ENCODE assay signal across 24 cellular contexts in the genomic region with DNA sequence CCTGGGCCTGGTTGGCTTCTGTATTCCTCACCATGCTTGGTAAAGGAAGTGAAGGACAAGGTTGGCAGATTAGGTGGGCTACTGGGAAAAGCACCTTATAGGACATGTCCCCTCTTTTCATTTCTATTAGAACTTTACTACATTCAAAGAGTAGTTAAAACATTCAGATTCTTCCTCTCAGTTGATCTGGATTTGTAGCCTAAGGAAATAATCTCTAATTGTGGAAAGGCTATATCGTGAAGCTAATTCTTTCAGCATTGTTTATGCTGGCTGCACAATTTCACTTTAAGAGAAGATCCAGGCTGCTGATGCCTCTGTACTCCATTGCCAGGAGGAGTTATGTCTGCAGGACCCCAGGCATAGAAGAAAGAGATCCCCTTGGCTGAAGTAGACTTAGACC. TPM values are rescaled to one million over a fixed set of nuclear protein-coding genes. Genes with fewer than 3 reads are reported as not detected.
DNase-seq lines count a peak whose midpoint lies in the region; ATAC-seq, FAIRE-seq and TF ChIP-seq lines count a peak whose summit lies in the region.
"Had no signal": no experiment of that assay in that cellular context is flagged by ENCODE, and none has a peak within 500 bp of the region (broad histone marks: within the 10 kb centered on the region; RNA-seq: fewer than 3 reads in every experiment).

No MANE protein-coding gene starts in this region.

- H3K4me3 ChIP-seq in K562 (no peak overlapping the region), neural cell (ENCODE audit: low read length) (no peak overlapping the region)
- H3K4me3 ChIP-seq: BLaER1 had no signal

- TF ChIP-seq EP300 in K562 (IDR thresholded peaks at IDR 0.05; ENCODE audit: low read length): no peak
- TF ChIP-seq EP300 in neural cell (conservative IDR thresholded peaks at IDR 0.05; ENCODE audit: poor library complexity, severe bottlenecking): no peak

- no peaks in the 10 kb centered on the region for H3K9me1 ChIP-seq in K562 (ENCODE audit: control insufficient read depth, insufficient read depth, low read length)

- H3K36me3 ChIP-seq in K562 (ENCODE audit: control insufficient read depth, insufficient read depth, low read length): no peaks in the 10 kb centered on the region
- no peaks in the 10 kb centered on the region for H3K36me3 ChIP-seq in neural cell (ENCODE audit: insufficient read depth, low read length)
- H3K36me3 ChIP-seq: BE2C, BLaER1 had no signal

- TF ChIP-seq POLR2A in K562 (conservative IDR thresholded peaks at IDR 0.05): no peak

- BruUV-seq in K562 (replicated peaks; lab: Mats Ljungman, UMichigan): no TSS peak

- no peaks in the 10 kb centered on the region for H3K9me3 ChIP-seq in K562 (replicated peaks; ENCODE audit: control insufficient read depth, insufficient read depth, low read depth, low read length)
- no peaks in the 10 kb centered on the region for H3K9me3 ChIP-seq in neural cell (ENCODE audit: low read length)
- H3K9me3 ChIP-seq: BE2C, BLaER1 had no signal

- 13% methylated on average over 1 of the region's 1 CpG for WGBS in K562 (ENCODE audit: insufficient coverage, low coverage, missing lambda C conversion rate)

- no peak for TF ChIP-seq RAD21 in K562 (CRISPR knock-in tag; conservative IDR thresholded peaks at IDR 0.05 in 1 of 2, IDR thresholded peaks at IDR 0.05 in 1 of 2)
- TF ChIP-seq RAD21 in neural cell (conservative IDR thresholded peaks at IDR 0.05): no peak

- no peak overlapping the region for H3K27ac ChIP-seq in K562 (ENCODE audit: extremely low read depth, low read depth, low read length)
- peak overlapping the region; percentile 83 for H3K27ac ChIP-seq in neural cell (ENCODE audit: low read length)
- H3K27ac ChIP-seq: BLaER1 had no signal

- H3K9me2 ChIP-seq in neural cell (ENCODE audit: insufficient read depth, low read length): no peaks in the 10 kb centered on the region

- ATAC-seq in K562 (no peak), HG02973 (IDR thresholded peaks at IDR 0.05; ENCODE audit: unreplicated experiment) (no peak)

- intact Hi-C loops in K562 (cut with micrococcal nuclease): no loop called here

- H3F3A ChIP-seq in neural cell (ENCODE audit: insufficient read depth, low read length, poor library complexity, severe bottlenecking): peaks cover 4% of the 10 kb centered on the region

- H3K9ac ChIP-seq in K562 (ENCODE audit: insufficient read depth in 1 of 2, low read depth in 2 of 2, low read length in 2 of 2) (no peak overlapping the region; a peak in 1 of 4 replicates), neural cell (ENCODE audit: low read length) (peak overlapping the region; percentile 53)
- H3K9ac ChIP-seq: BLaER1 had no signal

- H4K20me1 ChIP-seq in K562 (replicated peaks; ENCODE audit: control insufficient read depth, insufficient read depth, low read length) (no peaks in the 10 kb centered on the region), neural cell (ENCODE audit: insufficient read depth) (no peaks in the 10 kb centered on the region)
- H4K20me1 ChIP-seq: BLaER1 had no signal

- no peak overlapping the region for H3K4me2 ChIP-seq in K562 (ENCODE audit: insufficient read depth, low read length)
- H3K4me2 ChIP-seq in neural cell (ENCODE audit: low read length): no peak overlapping the region
- H3K4me2 ChIP-seq: BLaER1 had no signal

- H3K27me3 ChIP-seq in K562 (ENCODE audit: control insufficient read depth in 2 of 2, insufficient read depth in 2 of 2, low read length in 2 of 2): peaks cover 6 to 29% of the 10 kb centered on the region in 2 experiments
- H3K27me3 ChIP-seq in neural cell (ENCODE audit: insufficient read depth, low read depth, low read length): no peaks in the 10 kb centered on the region
- H3K27me3 ChIP-seq: BLaER1 had no signal

- DNase-seq in K562 (ENCODE audit: extremely low read depth in 1 of 4, low spot score in 3 of 4) (no peak), D341Med (ENCODE audit: low spot score) (no peak), NCI-H187 (lab: John Stamatoyannopoulos, UW) (no peak)
- DNase-seq: 8988T; ACHN; BE2C; C1 segment of cervical spinal cord; CD4-positive, alpha-beta memory T cell; CD4-positive, CD25-positive, alpha-beta regulatory T cell; CD8-positive, alpha-beta memory T cell; COR-L47; DMS79 treated with DMSO at 0.1 percent for 48 hours; GF-D8 had no signal

- H2AFZ ChIP-seq in K562 (ENCODE audit: low read depth, low read length) (no peak overlapping the region), neural cell (ENCODE audit: low read depth, low read length) (no peak overlapping the region)

- in situ Hi-C loops in K562 (cut with MboI): no loop called here

- peaks cover 0 to 2% of the 10 kb centered on the region in 2 experiments; a peak in 3 of 5 replicates for H3K4me1 ChIP-seq in K562 (replicated peaks in 1 of 2; ENCODE audit: control insufficient read depth in 2 of 2, insufficient read depth in 2 of 2, low read length in 2 of 2)
- H3K4me1 ChIP-seq: BE2C, BLaER1 had no signal

- POLR2A ChIA-PET in K562 (lab: Yijun Ruan, JAX): interaction anchor here (0.9 kb wide), 1 partner anchor 33 kb away, joined by 3 read pairs; no protein-coding TSS in a partner anchor

- FAIRE-seq in K562 (lab: Jason Lieb, UNC): no peak
- FAIRE-seq: A204.1, D721Med, G401.6, GM12891, GM19239 had no signal

- CTCF ChIA-PET in K562 (lab: Yijun Ruan, JAX; ENCODE audit: low intra/inter-chr PET ratio): no interaction called here

- TF ChIP-seq CTCF in K562 (IDR thresholded peaks at IDR 0.05 in 2 of 3, conservative IDR thresholded peaks at IDR 0.05 in 1 of 3; ENCODE audit: insufficient read depth in 2 of 3, low read depth in 1 of 3, low read length in 3 of 3) (no peak), neural cell (IDR thresholded peaks at IDR 0.05; ENCODE audit: poor library complexity, severe bottlenecking) (no peak)

- H3K79me2 ChIP-seq in K562 (ENCODE audit: control insufficient read depth, insufficient read depth, low read length): no peaks in the 10 kb centered on the region
- H3K79me2 ChIP-seq in neural cell (replicated peaks; ENCODE audit: insufficient read depth, low read length): no peaks in the 10 kb centered on the region

TF ChIP-seq in K562, 482 proteins besides CTCF, POLR2A, EP300 and RAD21 (continues in another document):
- TF ChIP-seq RBM25 (IDR thresholded peaks at IDR 0.05; ENCODE audit: low read depth, low read length, severe bottlenecking) (peak; percentile 44), NR2C1 (IDR thresholded peaks at IDR 0.05) (no peak), NR2C1 (tag; IDR thresholded peaks at IDR 0.05) (no peak), ZNF79 (CRISPR knock-in tag; IDR thresholded peaks at IDR 0.05; ENCODE audit: low read depth) (peak; percentile 95)

TF ChIP-seq in neural cell, 6 proteins besides CTCF, POLR2A, EP300 and RAD21:
- TF ChIP-seq EZH2 (IDR thresholded peaks at IDR 0.05; ENCODE audit: borderline replicate concordance, insufficient read depth, low read length, poor library complexity, severe bottlenecking) (no peak), MXI1 (conservative IDR thresholded peaks at IDR 0.05; ENCODE audit: poor library complexity, severe bottlenecking) (no peak), SMC3 (conservative IDR thresholded peaks at IDR 0.05; ENCODE audit: poor library complexity) (no peak), TAF1 (IDR thresholded peaks at IDR 0.05; ENCODE audit: low read depth) (no peak), POLR2AphosphoS5 (IDR thresholded peaks at IDR 0.05) (no peak)
- TF ChIP-seq, protein P1, sequence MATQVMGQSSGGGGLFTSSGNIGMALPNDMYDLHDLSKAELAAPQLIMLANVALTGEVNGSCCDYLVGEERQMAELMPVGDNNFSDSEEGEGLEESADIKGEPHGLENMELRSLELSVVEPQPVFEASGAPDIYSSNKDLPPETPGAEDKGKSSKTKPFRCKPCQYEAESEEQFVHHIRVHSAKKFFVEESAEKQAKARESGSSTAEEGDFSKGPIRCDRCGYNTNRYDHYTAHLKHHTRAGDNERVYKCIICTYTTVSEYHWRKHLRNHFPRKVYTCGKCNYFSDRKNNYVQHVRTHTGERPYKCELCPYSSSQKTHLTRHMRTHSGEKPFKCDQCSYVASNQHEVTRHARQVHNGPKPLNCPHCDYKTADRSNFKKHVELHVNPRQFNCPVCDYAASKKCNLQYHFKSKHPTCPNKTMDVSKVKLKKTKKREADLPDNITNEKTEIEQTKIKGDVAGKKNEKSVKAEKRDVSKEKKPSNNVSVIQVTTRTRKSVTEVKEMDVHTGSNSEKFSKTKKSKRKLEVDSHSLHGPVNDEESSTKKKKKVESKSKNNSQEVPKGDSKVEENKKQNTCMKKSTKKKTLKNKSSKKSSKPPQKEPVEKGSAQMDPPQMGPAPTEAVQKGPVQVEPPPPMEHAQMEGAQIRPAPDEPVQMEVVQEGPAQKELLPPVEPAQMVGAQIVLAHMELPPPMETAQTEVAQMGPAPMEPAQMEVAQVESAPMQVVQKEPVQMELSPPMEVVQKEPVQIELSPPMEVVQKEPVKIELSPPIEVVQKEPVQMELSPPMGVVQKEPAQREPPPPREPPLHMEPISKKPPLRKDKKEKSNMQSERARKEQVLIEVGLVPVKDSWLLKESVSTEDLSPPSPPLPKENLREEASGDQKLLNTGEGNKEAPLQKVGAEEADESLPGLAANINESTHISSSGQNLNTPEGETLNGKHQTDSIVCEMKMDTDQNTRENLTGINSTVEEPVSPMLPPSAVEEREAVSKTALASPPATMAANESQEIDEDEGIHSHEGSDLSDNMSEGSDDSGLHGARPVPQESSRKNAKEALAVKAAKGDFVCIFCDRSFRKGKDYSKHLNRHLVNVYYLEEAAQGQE (IDR thresholded peaks at IDR 0.05; ENCODE audit: borderline replicate concordance): no peak

RNA-seq across cellular contexts. Expression of a gene that starts 58.8 kb away (rescaled TPM):
- 0.09 TPM in 1 of 2 replicates, not detected in the other for total RNA-seq in K562 (2011; cell fraction: chromatin; rRNA removed; ENCODE audit: low replicate concordance)
- not detected in 2 replicates for total RNA-seq in K562 (2011; cell fraction: nucleolus; rRNA removed)
- total RNA-seq in K562 (2011; cell fraction: nucleoplasm; rRNA removed): not detected in 2 replicates
- not detected in 2 replicates for total RNA-seq in K562 (2014; rRNA removed)
- total RNA-seq in K562 (2014; rRNA removed; fragmentation: Illumina TruSeq; extraction: Trizol): not detected in 2 replicates
- not detected in 2 replicates for total RNA-seq in K562 (2015; rRNA removed; fragmentation: Illumina TruSeq; extraction: Trizol)
- total RNA-seq in K562 (2021): not detected in 2 replicates
- not detected in 2 replicates for polyA plus RNA-seq in K562 (2011; rRNA removed)
- polyA plus RNA-seq in K562 (2011; cell fraction: cytosol; rRNA removed): not detected in 2 replicates
- polyA plus RNA-seq in K562 (2011; cell fraction: nucleus; rRNA removed): 0.10 and 0.11 TPM in 2 replicates
- 0.03 TPM in 1 of 2 replicates, not detected in the other for polyA plus RNA-seq in K562 (2012)
- polyA plus RNA-seq in K562 (2014; fragmentation: Illumina TruSeq; extraction: Trizol): not detected in 2 replicates
- not detected for polyA plus RNA-seq in K562 (2014; fragmentation: Nextera tagmentation; extraction: Ambion mirVana)
- polyA plus RNA-seq in K562 (2014; rRNA removed): not detected in 2 replicates
- polyA minus RNA-seq in K562 (2011; rRNA and poly(A)+ RNA removed): not detected in 2 replicates
- polyA minus RNA-seq in K562 (2011; cell fraction: cytosol; rRNA and poly(A)+ RNA removed): not detected in 2 replicates
- polyA minus RNA-seq in K562 (2011; cell fraction: nucleus; rRNA and poly(A)+ RNA removed): not detected in 2 replicates
- 0.61 TPM in 1 of 2 replicates, not detected in the other for polyA plus RNA-seq in neural cell
- polyA minus RNA-seq in neural cell: 0.49 TPM in 1 of 2 replicates, not detected in the other
- total RNA-seq: A673; CD4-positive, alpha-beta memory T cell; CD4-positive, CD25-positive, alpha-beta regulatory T cell; CD8-positive, alpha-beta memory T cell had no signal
- polyA plus RNA-seq: AG04450; CD14-positive monocyte; CD4-positive, alpha-beta memory T cell; CD4-positive, CD25-positive, alpha-beta regulatory T cell; CD8-positive, alpha-beta memory T cell had no signal
